ENCODE assay signal across 8 cellular contexts in genomic region chr19:49106648-49107135, GRCh38. TPM values are rescaled to one million over a fixed set of nuclear protein-coding genes. Genes with fewer than 3 reads are reported as not detected.
DNase-seq lines count a peak whose midpoint lies in the region; ATAC-seq and TF ChIP-seq lines count a peak whose summit lies in the region.

No MANE protein-coding gene starts in this region.

- intact Hi-C loops in CD14-positive monocyte (cut with micrococcal nuclease), result no loop called here

- no peak overlapping the region for H3K9ac ChIP-seq in adipocyte (ENCODE audit: low read length)

- no peak overlapping the region for H3K4me3 ChIP-seq in adipocyte (ENCODE audit: low read length)

- peaks cover 57 to 73% of the 10 kb centered on the region in 2 donors for H3K36me3 Mint-ChIP-seq in CD14-positive monocyte

- no peaks in the 10 kb centered on the region for H3K9me3 ChIP-seq in adipocyte (ENCODE audit: control insufficient read depth, low read length)

- H3K4me3 Mint-ChIP-seq in CD14-positive monocyte, result no peak overlapping the region

- H3K27ac Mint-ChIP-seq in CD14-positive monocyte, result no peak overlapping the region

- ATAC-seq in HG03039 (IDR thresholded peaks at IDR 0.05; ENCODE audit: unreplicated experiment) (no peak), HG03442 (IDR thresholded peaks at IDR 0.05; ENCODE audit: unreplicated experiment) (no peak)

- TF ChIP-seq CTCF in CD14-positive monocyte (IDR thresholded peaks at IDR 0.05), result peak; percentile 89

- peaks cover 0 to 2% (median 0%) of the 10 kb centered on the region in 3 donors for H3K27me3 Mint-ChIP-seq in CD14-positive monocyte (ENCODE audit: low read depth in 3 of 3)

- H3K27me3 ChIP-seq in adipocyte (replicated peaks; ENCODE audit: control insufficient read depth, insufficient read depth, low read length), result no peaks in the 10 kb centered on the region

- H3K4me1 ChIP-seq in adipocyte (ENCODE audit: control insufficient read depth, insufficient read depth, low read length), result peaks cover 17% of the 10 kb centered on the region

- no peak for DNase-seq in CD14-positive monocyte (ENCODE audit: low spot score)
- peak; percentile 39 for DNase-seq in HT1080 (ENCODE audit: low read depth)
- peak; percentile 47 for DNase-seq in T follicular helper cell (ENCODE audit: low read depth)
- peak; percentile 70 for DNase-seq in adipocyte (ENCODE audit: low read depth)
- DNase-seq in hepatic stellate cell (ENCODE audit: low spot score), result peak; percentile 44
- DNase-seq in stimulated activated CD4-positive, alpha-beta T cell treated with anti-CD3 and anti-CD28 coated beads, Interleukin-12 subunit alpha, Interleukin-12 subunit beta, amount 100 ng/mL, for 48 hours (ENCODE audit: low read depth in 2 of 3, low spot score in 1 of 3), result peak; percentile 50 to 66 (median 58)

- peaks cover 73% of the 10 kb centered on the region for H3K36me3 ChIP-seq in adipocyte (ENCODE audit: control insufficient read depth, insufficient read depth, low read length, severe bottlenecking)

- H3K9me3 Mint-ChIP-seq in CD14-positive monocyte, result no peaks in the 10 kb centered on the region

- no peaks in the 10 kb centered on the region for H3K4me1 Mint-ChIP-seq in CD14-positive monocyte

RNA-seq across cellular contexts. Expression of gene LIN7B, which starts 7.5 kb away (rescaled TPM):
- polyA plus RNA-seq in CD14-positive monocyte, result 1 to 10 TPM; 4.1 to 4.2 TPM
- 2.6 and 3.2 TPM in 2 replicates for total RNA-seq in HT1080 (2014; rRNA removed; shearing (Covaris generic))
- polyA plus RNA-seq in HT1080 (2015; cell fraction: cytosol; rRNA removed), result 3.9 and 5.2 TPM in 2 replicates
- polyA plus RNA-seq in HT1080 (2015; cell fraction: nucleus; rRNA removed), result 3.6 and 4.3 TPM in 2 replicates

RNA-seq across cellular contexts. Expression of gene C19orf73, which starts 12.3 kb away (rescaled TPM):
- under 1 TPM; 0.66 to 0.76 TPM for polyA plus RNA-seq in CD14-positive monocyte
- total RNA-seq in HT1080 (2014; rRNA removed; shearing (Covaris generic)), result 1.6 and 2.1 TPM in 2 replicates
- 2.4 and 3.2 TPM in 2 replicates for polyA plus RNA-seq in HT1080 (2015; cell fraction: cytosol; rRNA removed)
- 2.0 and 5.0 TPM in 2 replicates for polyA plus RNA-seq in HT1080 (2015; cell fraction: nucleus; rRNA removed)

RNA-seq across cellular contexts. Expression of gene PPFIA3, which starts 12.7 kb away (rescaled TPM):
- not detected for polyA plus RNA-seq in CD14-positive monocyte
- 5.0 and 9.3 TPM in 2 replicates for total RNA-seq in HT1080 (2014; rRNA removed; shearing (Covaris generic))
- polyA plus RNA-seq in HT1080 (2015; cell fraction: cytosol; rRNA removed), result 3.7 and 6.9 TPM in 2 replicates
- polyA plus RNA-seq in HT1080 (2015; cell fraction: nucleus; rRNA removed), result 7.1 and 9.7 TPM in 2 replicates

RNA-seq across cellular contexts. Expression of gene SNRNP70, which starts 21.4 kb away (rescaled TPM):
- polyA plus RNA-seq in CD14-positive monocyte, result 10 to 100 TPM; 27.4 to 40.4 TPM
- total RNA-seq in HT1080 (2014; rRNA removed; shearing (Covaris generic)), result 265 and 348 TPM in 2 replicates
- 186 and 187 TPM in 2 replicates for polyA plus RNA-seq in HT1080 (2015; cell fraction: cytosol; rRNA removed)
- 423 and 454 TPM in 2 replicates for polyA plus RNA-seq in HT1080 (2015; cell fraction: nucleus; rRNA removed)

RNA-seq across cellular contexts. Expression of gene KCNA7, which starts 34.2 kb away (rescaled TPM):
- polyA plus RNA-seq in CD14-positive monocyte, result not detected
- not detected in 2 replicates for total RNA-seq in HT1080 (2014; rRNA removed; shearing (Covaris generic))
- not detected in 2 replicates for polyA plus RNA-seq in HT1080 (2015; cell fraction: cytosol; rRNA removed)
- polyA plus RNA-seq in HT1080 (2015; cell fraction: nucleus; rRNA removed), result not detected in 2 replicates
